14 cellular contexts compared by ENCODE assay signal in genomic region chr7:130999926-131000325, GRCh38.
DNase-seq lines count a peak whose midpoint lies in the region; ATAC-seq and TF ChIP-seq lines count a peak whose summit lies in the region.
"Had no signal": no experiment of that assay in that cellular context is flagged by ENCODE, and none has a peak within 500 bp of the region (broad histone marks: within the 10 kb centered on the region; RNA-seq: fewer than 3 reads in every experiment).

No MANE protein-coding gene starts in this region.

- TF ChIP-seq CTCF in HCT116 (IDR thresholded peaks at IDR 0.05 in 2 of 3, conservative IDR thresholded peaks at IDR 0.05 in 1 of 3; ENCODE audit: borderline replicate concordance in 1 of 3, insufficient read depth in 1 of 3, low read depth in 2 of 3, low read length in 2 of 3) (no peak), MCF 10A (IDR thresholded peaks at IDR 0.05; ENCODE audit: unreplicated experiment) (no peak), osteoblast (IDR thresholded peaks at IDR 0.05; ENCODE audit: extremely low read depth, low read depth, low read length) (no peak)

- no peak for DNase-seq in activated CD4-positive, alpha-beta T cell treated with anti-CD3 and anti-CD28 coated beads for 36 hours
- DNase-seq in activated CD4-positive, alpha-beta T cell treated with anti-CD3 and anti-CD28 coated beads for 4 hours: no peak
- DNase-seq in HCT116 (ENCODE audit: low read depth, low spot score) (no peak), MCF 10A (ENCODE audit: unreplicated experiment) (no peak), osteoblast (ENCODE audit: insufficient read length, low spot score, missing footprints) (no peak), activated gamma-delta T cell (lab: John Stamatoyannopoulos, UW) (no peak), UCSD-AML1 (lab: John Stamatoyannopoulos, UW; ENCODE audit: unreplicated experiment) (no peak)
- DNase-seq: cortex of kidney, NCI-H187 treated with DMSO at 0.1 percent for 48 hours, NCI-H510A treated with DMSO at 0.1 percent for 48 hours, small intestine, upper lobe of right lung had no signal

- H3K27me3 ChIP-seq in HCT116 (ENCODE audit: insufficient read depth, low read length) (no peaks in the 10 kb centered on the region), osteoblast (ENCODE audit: insufficient read depth, low read length) (no peaks in the 10 kb centered on the region)
- H3K27me3 ChIP-seq: upper lobe of right lung had no signal

- POLR2A ChIA-PET in activated CD4-positive, alpha-beta T cell treated with anti-CD3 and anti-CD28 coated beads for 36 hours (lab: Charles Lee): no interaction called here
- POLR2A ChIA-PET in HCT116 (lab: Charles Lee): no interaction called here
- POLR2A ChIA-PET in MCF 10A (lab: Yijun Ruan, JAX): interaction anchor here (0.6 to 4.5 kb wide), 5 partner anchors 12 to 364 kb away, joined by 3 to 18 read pairs (median 4); no protein-coding TSS in a partner anchor

- peak overlapping the region; percentile 61 for H3K27ac Mint-ChIP-seq in activated CD4-positive, alpha-beta T cell treated with anti-CD3 and anti-CD28 coated beads for 36 hours
- H3K27ac Mint-ChIP-seq in MCF 10A (ENCODE audit: low read depth, unreplicated experiment): peak overlapping the region; percentile 96

- RAD21 ChIA-PET in HCT116 (lab: Charles Lee; ENCODE audit: low non-redundant PET in 1 of 2, low total read pairs in 2 of 2, uncharacterized antibody in 2 of 2, unreplicated experiment in 2 of 2): no interaction called here

- H3K4me1 ChIP-seq in HCT116 (ENCODE audit: control insufficient read depth in 1 of 2, insufficient read depth in 2 of 2, low read length in 2 of 2) (peaks cover 86 to 99% of the 10 kb centered on the region in 2 experiments), osteoblast (ENCODE audit: insufficient read depth, low read length) (peaks cover 42% of the 10 kb centered on the region)

- H3K4me3 Mint-ChIP-seq in activated CD4-positive, alpha-beta T cell treated with anti-CD3 and anti-CD28 coated beads for 36 hours: no peak overlapping the region
- no peak overlapping the region for H3K4me3 Mint-ChIP-seq in MCF 10A (ENCODE audit: unreplicated experiment)

- peaks cover 33% of the 10 kb centered on the region for H3K36me3 Mint-ChIP-seq in activated CD4-positive, alpha-beta T cell treated with anti-CD3 and anti-CD28 coated beads for 36 hours (ENCODE audit: low read depth)
- peaks cover 28% of the 10 kb centered on the region for H3K36me3 Mint-ChIP-seq in MCF 10A (ENCODE audit: insufficient read depth, unreplicated experiment)

- H3K9me3 ChIP-seq in HCT116 (ENCODE audit: control insufficient read depth in 1 of 2, insufficient read depth in 1 of 2, low read depth in 1 of 2, low read length in 2 of 2) (no peaks in the 10 kb centered on the region), osteoblast (ENCODE audit: low read depth, low read length) (no peaks in the 10 kb centered on the region)
- H3K9me3 ChIP-seq: upper lobe of right lung had no signal

- BruUV-seq in HCT116 (replicated peaks; lab: Mats Ljungman, UMichigan): no TSS peak
- BruUV-seq in MCF 10A (replicated peaks; lab: Mats Ljungman, UMichigan): no TSS peak

- H3K27ac ChIP-seq in HCT116 (ENCODE audit: low read depth, low read length) (peak overlapping the region; percentile 100), osteoblast (ENCODE audit: low read depth, low read length) (peak overlapping the region; percentile 8)
- H3K27ac ChIP-seq: 22Rv1, upper lobe of right lung had no signal

- peaks cover 71% of the 10 kb centered on the region for H3K79me2 ChIP-seq in HCT116 (ENCODE audit: insufficient read depth, low read length)
- H3K79me2 ChIP-seq in osteoblast (ENCODE audit: insufficient read depth, low read length): peaks cover 89% of the 10 kb centered on the region

- CTCF ChIA-PET in activated CD4-positive, alpha-beta T cell treated with anti-CD3 and anti-CD28 coated beads for 36 hours (lab: Charles Lee): interaction anchor here (0.9 to 11.4 kb wide), 5 partner anchors 7 to 40 kb away, joined by 3 to 144 read pairs (median 6); no protein-coding TSS in a partner anchor
- CTCF ChIA-PET in HCT116 (lab: Charles Lee): interaction anchor here (1.0 to 2.0 kb wide), 3 partner anchors 8 to 103 kb away, joined by 4 to 8 read pairs (median 6); no protein-coding TSS in a partner anchor
- CTCF ChIA-PET in MCF 10A (lab: Yijun Ruan, JAX): interaction anchor here (0.6 to 7.7 kb wide), 6 partner anchors 10 to 103 kb away, joined by 3 to 102 read pairs (median 4); no protein-coding TSS in a partner anchor

- H3K4me2 ChIP-seq in HCT116 (ENCODE audit: low read length): peak overlapping the region; percentile 60; the same call in 1 of the 2 replicates
- no peak overlapping the region for H3K4me2 ChIP-seq in osteoblast (ENCODE audit: insufficient read depth, low read length)

- TF ChIP-seq RAD21 in HCT116 (IDR thresholded peaks at IDR 0.05; ENCODE audit: low read depth): no peak

- H2AFZ ChIP-seq in HCT116 (ENCODE audit: low read depth, low read length, poor library complexity, severe bottlenecking): no peak overlapping the region
- H2AFZ ChIP-seq in osteoblast (ENCODE audit: low read length): no peak overlapping the region

- peaks cover 77% of the 10 kb centered on the region for H3K4me1 Mint-ChIP-seq in activated CD4-positive, alpha-beta T cell treated with anti-CD3 and anti-CD28 coated beads for 36 hours
- H3K4me1 Mint-ChIP-seq in MCF 10A (ENCODE audit: insufficient read depth, unreplicated experiment): peaks cover 46% of the 10 kb centered on the region

- H3K36me3 ChIP-seq in HCT116 (ENCODE audit: control insufficient read depth in 1 of 2, insufficient read depth in 2 of 2, low read length in 2 of 2) (no peaks in the 10 kb centered on the region), osteoblast (ENCODE audit: insufficient read depth, low read length) (peaks cover 5% of the 10 kb centered on the region)
- H3K36me3 ChIP-seq: upper lobe of right lung had no signal

- intact Hi-C loops in activated CD4-positive, alpha-beta T cell treated with anti-CD3 and anti-CD28 coated beads for 36 hours (cut with DNase I, micrococcal nuclease): no loop called here
- intact Hi-C loops in HCT116 (cut with micrococcal nuclease): loop anchor here (5.0 kb wide), 1 partner anchor 98 kb away; no protein-coding TSS in a partner anchor
- intact Hi-C loops in MCF 10A (cut with micrococcal nuclease): loop anchor here (5.0 kb wide), 1 partner anchor 42 kb away; no protein-coding TSS in a partner anchor

- no peaks in the 10 kb centered on the region for H3K9me2 ChIP-seq in HCT116 (ENCODE audit: insufficient read depth)

- H3K27me3 Mint-ChIP-seq in activated CD4-positive, alpha-beta T cell treated with anti-CD3 and anti-CD28 coated beads for 36 hours: no peaks in the 10 kb centered on the region
- H3K27me3 Mint-ChIP-seq in MCF 10A (ENCODE audit: insufficient read depth, unreplicated experiment): no peaks in the 10 kb centered on the region

- no peak for ATAC-seq in activated CD4-positive, alpha-beta T cell treated with anti-CD3 and anti-CD28 coated beads for 36 hours
- ATAC-seq in HCT116 (no peak), HG02798 (IDR thresholded peaks at IDR 0.05; ENCODE audit: poor library complexity, unreplicated experiment) (no peak)
- ATAC-seq: upper lobe of right lung had no signal

- H4K20me1 ChIP-seq in HCT116 (ENCODE audit: insufficient read depth) (no peaks in the 10 kb centered on the region), osteoblast (ENCODE audit: insufficient read depth, low read length) (peaks cover 20% of the 10 kb centered on the region)

- peak overlapping the region; percentile 69 for H3K9ac ChIP-seq in HCT116 (ENCODE audit: low read length)

- H3K9me3 Mint-ChIP-seq in activated CD4-positive, alpha-beta T cell treated with anti-CD3 and anti-CD28 coated beads for 36 hours (ENCODE audit: low read depth): peaks cover 8% of the 10 kb centered on the region
- H3K9me3 Mint-ChIP-seq in MCF 10A (ENCODE audit: unreplicated experiment): no peaks in the 10 kb centered on the region

- H3K4me3 ChIP-seq in HCT116 (replicated peaks in 1 of 2; ENCODE audit: low read depth in 1 of 2, low read length in 2 of 2): no peak overlapping the region
- no peak overlapping the region for H3K4me3 ChIP-seq in osteoblast (ENCODE audit: insufficient read depth, low read length)
- H3K4me3 ChIP-seq: upper lobe of right lung had no signal

- no peak for TF ChIP-seq POLR2A in HCT116 (IDR thresholded peaks at IDR 0.05; ENCODE audit: borderline replicate concordance, extremely low read depth, insufficient read depth, insufficient read length)

TF ChIP-seq in HCT116, 20 proteins besides CTCF, POLR2A, EP300 and RAD21 (continues in another document):
- TF ChIP-seq EZH2 (IDR thresholded peaks at IDR 0.05): no peak
- no peak for TF ChIP-seq CBX3 (IDR thresholded peaks at IDR 0.05; ENCODE audit: low read depth)
- no peak for TF ChIP-seq ZNF274 (IDR thresholded peaks at IDR 0.05; ENCODE audit: low read depth, low read length)
- no peak for TF ChIP-seq EGR1 (IDR thresholded peaks at IDR 0.05; ENCODE audit: low read depth)
- TF ChIP-seq EZH2phosphoT487 (IDR thresholded peaks at IDR 0.05; ENCODE audit: borderline replicate concordance): no peak
- TF ChIP-seq ELF1 (IDR thresholded peaks at IDR 0.05; ENCODE audit: borderline replicate concordance, low read depth): no peak
- no peak for TF ChIP-seq CEBPB (IDR thresholded peaks at IDR 0.05; ENCODE audit: low read depth)
- TF ChIP-seq POLR2AphosphoS5 (IDR thresholded peaks at IDR 0.05; ENCODE audit: low read depth, low read length): no peak
- TF ChIP-seq, protein P1, sequence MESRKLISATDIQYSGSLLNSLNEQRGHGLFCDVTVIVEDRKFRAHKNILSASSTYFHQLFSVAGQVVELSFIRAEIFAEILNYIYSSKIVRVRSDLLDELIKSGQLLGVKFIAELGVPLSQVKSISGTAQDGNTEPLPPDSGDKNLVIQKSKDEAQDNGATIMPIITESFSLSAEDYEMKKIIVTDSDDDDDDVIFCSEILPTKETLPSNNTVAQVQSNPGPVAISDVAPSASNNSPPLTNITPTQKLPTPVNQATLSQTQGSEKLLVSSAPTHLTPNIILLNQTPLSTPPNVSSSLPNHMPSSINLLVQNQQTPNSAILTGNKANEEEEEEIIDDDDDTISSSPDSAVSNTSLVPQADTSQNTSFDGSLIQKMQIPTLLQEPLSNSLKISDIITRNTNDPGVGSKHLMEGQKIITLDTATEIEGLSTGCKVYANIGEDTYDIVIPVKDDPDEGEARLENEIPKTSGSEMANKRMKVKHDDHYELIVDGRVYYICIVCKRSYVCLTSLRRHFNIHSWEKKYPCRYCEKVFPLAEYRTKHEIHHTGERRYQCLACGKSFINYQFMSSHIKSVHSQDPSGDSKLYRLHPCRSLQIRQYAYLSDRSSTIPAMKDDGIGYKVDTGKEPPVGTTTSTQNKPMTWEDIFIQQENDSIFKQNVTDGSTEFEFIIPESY (IDR thresholded peaks at IDR 0.05; ENCODE audit: extremely low read depth, insufficient replicate concordance, low read length): no peak

Comparison
In these comparisons a context has a peak if more than half of its experiments do, and no peak if none do; other contexts are left out.
1. intact Hi-C loops: an anchor here in HCT116 (5.0 kb wide) and MCF 10A (5.0 kb wide); none called in activated CD4-positive, alpha-beta T cell treated with anti-CD3 and anti-CD28 coated beads for 36 hours.